In genomic region chr11:2883717-2884423, GRCh38 we compare ENCODE assay signal across 8 cellular contexts. TPM values are rescaled to one million over a fixed set of nuclear protein-coding genes. Genes with fewer than 3 reads are reported as not detected.
DNase-seq lines count a peak whose midpoint lies in the region; ATAC-seq and TF ChIP-seq lines count a peak whose summit lies in the region.

No MANE protein-coding gene starts in this region.

- H3K36me3 ChIP-seq in A673 (ENCODE audit: insufficient read depth, low read length, poor library complexity, severe bottlenecking) (no peaks in the 10 kb centered on the region), MM.1S (replicated peaks; ENCODE audit: insufficient read depth, low read length) (no peaks in the 10 kb centered on the region), endocrine pancreas (ENCODE audit: control insufficient read depth, insufficient read depth, low read length) (no peaks in the 10 kb centered on the region), muscle layer of duodenum (ENCODE audit: control insufficient read depth in 1 of 2, insufficient read depth in 2 of 2, low read length in 2 of 2) (peaks cover 0 to 8% of the 10 kb centered on the region in 2 donors)

- no peak for TF ChIP-seq CTCF in A673 (conservative IDR thresholded peaks at IDR 0.05; ENCODE audit: low read depth, low read length)
- no peak for TF ChIP-seq CTCF in MM.1S (IDR thresholded peaks at IDR 0.05; ENCODE audit: low read length)

- BruUV-seq in A673 (replicated peaks; lab: Mats Ljungman, UMichigan) = no TSS peak

- H3K4me3 ChIP-seq in A673 (ENCODE audit: low read depth, low read length, poor library complexity, severe bottlenecking) (peak overlapping the region; percentile 44), MM.1S (ENCODE audit: low read length) (peak overlapping the region; percentile 47; the same call in 1 of the 2 replicates), endocrine pancreas (ENCODE audit: control insufficient read depth, insufficient read depth, low read length) (peak overlapping the region; percentile 58), muscle layer of duodenum (ENCODE audit: low read depth in 1 of 2, low read length in 2 of 2) (peak overlapping the region; percentile 30 to 77)

- no peaks in the 10 kb centered on the region for H4K20me1 ChIP-seq in MM.1S (ENCODE audit: insufficient read depth, low read length)

- intact Hi-C loops in A673 (cut with micrococcal nuclease; ENCODE audit: unreplicated experiment) = no loop called here

- H3K4me1 ChIP-seq in A673 (ENCODE audit: insufficient read depth, low read length, poor library complexity, severe bottlenecking) (no peaks in the 10 kb centered on the region), MM.1S (ENCODE audit: low read length) (no peaks in the 10 kb centered on the region), endocrine pancreas (ENCODE audit: control insufficient read depth, insufficient read depth, low read length) (no peaks in the 10 kb centered on the region), muscle layer of duodenum (ENCODE audit: control insufficient read depth in 1 of 2, insufficient read depth in 2 of 2, low read length in 2 of 2) (peaks cover 0 to 31% of the 10 kb centered on the region in 2 donors)

- H3K27ac ChIP-seq in A673 (ENCODE audit: low read depth, low read length, poor library complexity, severe bottlenecking) = no peak overlapping the region
- no peak overlapping the region for H3K27ac ChIP-seq in MM.1S (ENCODE audit: low read length)
- H3K27ac ChIP-seq in muscle layer of duodenum (ENCODE audit: low read length) = no peak overlapping the region

- no peaks in the 10 kb centered on the region for H3K9me2 ChIP-seq in MM.1S (replicated peaks; ENCODE audit: insufficient read depth, low read length)

- peak overlapping the region; percentile 54; the same call in 1 of the 2 replicates for H3K4me2 ChIP-seq in MM.1S (ENCODE audit: low read depth, low read length)

- CTCF ChIA-PET in A673 (lab: Charles Lee) = interaction anchor here (1.7 kb wide), 1 partner anchor 351 kb away, joined by 6 read pairs; no protein-coding TSS in a partner anchor

- H3F3A ChIP-seq in MM.1S (ENCODE audit: insufficient read depth, low read length) = 0 out of 2 replicates have a peak, but pooled peaks cover 10% of the 10 kb centered on the region

- H3K9me3 ChIP-seq in A673 (ENCODE audit: low read depth, low read length, poor library complexity, severe bottlenecking) = no peaks in the 10 kb centered on the region
- H3K9me3 ChIP-seq in MM.1S (replicated peaks; ENCODE audit: insufficient read depth, low read length) = no peaks in the 10 kb centered on the region
- no peaks in the 10 kb centered on the region for H3K9me3 ChIP-seq in endocrine pancreas (ENCODE audit: control insufficient read depth, low read length)
- H3K9me3 ChIP-seq in muscle layer of duodenum (ENCODE audit: control insufficient read depth in 1 of 2, low read length in 2 of 2) = no peaks in the 10 kb centered on the region

- no peak overlapping the region for H3K9ac ChIP-seq in MM.1S (ENCODE audit: low read length)
- peak overlapping the region; percentile 35 for H3K9ac ChIP-seq in endocrine pancreas (ENCODE audit: control insufficient read depth, insufficient read depth, low read length)

- H3K27me3 ChIP-seq in A673 (replicated peaks; ENCODE audit: insufficient read depth, low read depth, low read length, poor library complexity) = peaks cover 12% of the 10 kb centered on the region
- peaks cover 26% of the 10 kb centered on the region for H3K27me3 ChIP-seq in MM.1S (replicated peaks; ENCODE audit: insufficient read depth, low read length)
- H3K27me3 ChIP-seq in endocrine pancreas (ENCODE audit: control insufficient read depth, insufficient read depth, low read length) = no peaks in the 10 kb centered on the region
- H3K27me3 ChIP-seq in muscle layer of duodenum (ENCODE audit: low read depth, low read length) = no peaks in the 10 kb centered on the region

- POLR2A ChIA-PET in A673 (lab: Charles Lee; ENCODE audit: low non-redundant PET) = no interaction called here

- no peaks in the 10 kb centered on the region for H3K79me2 ChIP-seq in MM.1S (ENCODE audit: low read length)

- ATAC-seq in HG03039 (IDR thresholded peaks at IDR 0.05; ENCODE audit: unreplicated experiment) = no peak

- no peak overlapping the region for H2AFZ ChIP-seq in MM.1S (ENCODE audit: low read length)

- DNase-seq in A673 (ENCODE audit: low spot score) (no peak), MM.1S (peak; percentile 20), cerebellar nuclear complex (lab: John Stamatoyannopoulos, UW) (no peak), D341Med (ENCODE audit: low spot score) (no peak), DMS79 treated with DMSO at 0.1 percent for 48 hours (lab: John Stamatoyannopoulos, UW) (no peak)

RNA-seq across cellular contexts. Expression of gene CDKN1C, which starts 1.7 kb away (rescaled TPM):
- total RNA-seq in A673 (2021) = 2.9 and 3.5 TPM in 2 replicates

RNA-seq across cellular contexts. Expression of gene PHLDA2, which starts 45.4 kb away (rescaled TPM):
- 25.0 and 33.7 TPM in 2 replicates for total RNA-seq in A673 (2021)
